In the genomic region with DNA sequence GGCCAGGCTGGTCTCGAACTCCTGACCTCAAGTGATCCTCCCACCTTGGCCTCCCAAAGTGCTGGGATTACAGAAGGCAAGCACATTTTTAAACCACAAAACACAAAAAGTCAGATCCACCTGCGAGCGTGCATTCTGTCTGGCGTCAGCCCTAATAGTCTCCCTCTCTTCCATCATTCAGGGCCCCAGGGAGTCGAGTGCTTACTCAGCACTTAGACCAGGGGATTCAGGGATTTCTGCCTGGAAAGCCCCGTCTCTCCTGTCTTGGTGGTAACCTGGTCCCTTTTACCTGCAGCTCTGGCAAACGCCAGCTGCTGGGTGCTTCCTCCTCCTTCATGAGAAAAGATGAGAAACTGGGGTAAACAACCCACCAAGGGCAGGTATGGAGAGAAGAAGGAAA, we compare ENCODE assay signal across 22 cellular contexts.
DNase-seq lines count a peak whose midpoint lies in the region; ATAC-seq, FAIRE-seq and TF ChIP-seq lines count a peak whose summit lies in the region.
"Had no signal": no experiment of that assay in that cellular context is flagged by ENCODE, and none has a peak within 500 bp of the region (broad histone marks: within the 10 kb centered on the region; RNA-seq: fewer than 3 reads in every experiment).

No MANE protein-coding gene starts in this region.

- intact Hi-C loops in HepG2 (cut with micrococcal nuclease; ENCODE audit: unreplicated experiment) (loop anchor here (5.0 kb wide), 1 partner anchor 133 kb away; no protein-coding TSS in a partner anchor), right lobe of liver (cut with DNase I) (no loop called here), Panc1 (cut with micrococcal nuclease; ENCODE audit: unreplicated experiment) (loop anchor here (10.0 kb wide), 1 partner anchor 121 kb away; no protein-coding TSS in a partner anchor)

- H3K4me3 ChIP-seq in HepG2 (replicated peaks in 1 of 3; ENCODE audit: insufficient read depth in 1 of 3, low read depth in 2 of 3, low read length in 3 of 3) (no peak overlapping the region), right lobe of liver (no peak overlapping the region), Panc1 (ENCODE audit: low read depth in 2 of 2, low read length in 2 of 2) (no peak overlapping the region)
- H3K4me3 ChIP-seq: BLaER1 treated with 17β-estradiol and CSF1 and Interleukin-3, amounts not matched to agents 10 nM and 100 nM; GM23338 had no signal

- CTCF ChIA-PET in HepG2 (lab: Yijun Ruan, JAX; ENCODE audit: low intra/inter-chr PET ratio, low total read pairs) (no interaction called here), Panc1 (lab: Charles Lee) (no interaction called here)

- 0 out of 5 replicates have a peak, but pooled peaks cover 0 to 1% of the 10 kb centered on the region in 2 experiments for H3K36me3 ChIP-seq in HepG2 (replicated peaks in 1 of 2; ENCODE audit: control insufficient read depth in 1 of 2, insufficient read depth in 2 of 2, low read length in 2 of 2)
- no peaks in the 10 kb centered on the region for H3K36me3 ChIP-seq in right lobe of liver
- no peaks in the 10 kb centered on the region for H3K36me3 ChIP-seq in Panc1 (ENCODE audit: control insufficient read depth, insufficient read depth, low read length)
- H3K36me3 ChIP-seq: BLaER1 treated with 17β-estradiol and CSF1 and Interleukin-3, amounts not matched to agents 10 nM and 100 nM had no signal

- no peak for ATAC-seq in HepG2
- ATAC-seq in right lobe of liver, result no peak
- ATAC-seq in Panc1, result no peak
- ATAC-seq: GM23338 had no signal

- H3K4me1 ChIP-seq in HepG2 (ENCODE audit: insufficient read depth, low read length) (peaks cover 72% of the 10 kb centered on the region), right lobe of liver (no peaks in the 10 kb centered on the region), Panc1 (ENCODE audit: control insufficient read depth, insufficient read depth, low read length) (peaks cover 88% of the 10 kb centered on the region)

- no peak overlapping the region for H3K27ac ChIP-seq in HepG2 (ENCODE audit: extremely low read length, insufficient read depth, low read length)
- H3K27ac ChIP-seq in right lobe of liver, result no peak overlapping the region
- H3K27ac ChIP-seq in Panc1 (ENCODE audit: low read length), result peak overlapping the region; percentile 73
- H3K27ac ChIP-seq: BLaER1 treated with 17β-estradiol and CSF1 and Interleukin-3, amounts not matched to agents 10 nM and 100 nM; HL-60 had no signal

- DNase-seq in HepG2 (ENCODE audit: low spot score) (no peak), right lobe of liver (no peak), Panc1 (ENCODE audit: low read depth, low spot score) (no peak), chondrocyte (ENCODE audit: low spot score) (peak; percentile 11), RPMI8226 (no peak), NCI-H1048 (lab: John Stamatoyannopoulos, UW) (no peak), NCI-H1694 treated with DMSO at 0.1 percent for 48 hours (lab: John Stamatoyannopoulos, UW) (no peak)
- DNase-seq: 8988T; CD4-positive, CD25-positive, alpha-beta regulatory T cell; CD8-positive, alpha-beta memory T cell; COR-L47; HCEC 1CT had no signal

- no peak overlapping the region for H3K9ac ChIP-seq in HepG2 (ENCODE audit: insufficient read depth, low read depth, low read length)
- H3K9ac ChIP-seq: BLaER1 treated with 17β-estradiol and CSF1 and Interleukin-3, amounts not matched to agents 10 nM and 100 nM had no signal

- H3K4me3 Mint-ChIP-seq in chondrocyte (ENCODE audit: unreplicated experiment), result no peak overlapping the region
- H3K4me3 Mint-ChIP-seq: B cell; CD4-positive, CD25-positive, alpha-beta regulatory T cell; CD8-positive, alpha-beta memory T cell; GM23338; IgD-negative memory B cell had no signal

- POLR2A ChIA-PET in HepG2 (lab: Yijun Ruan, JAX), result interaction anchor here (2.1 kb wide), 1 partner anchor 28 kb away, joined by 4 read pairs; no protein-coding TSS in a partner anchor
- POLR2A ChIA-PET in Panc1 (lab: Charles Lee), result no interaction called here

- no peaks in the 10 kb centered on the region for H3K9me3 Mint-ChIP-seq in chondrocyte (ENCODE audit: low read depth)
- H3K9me3 Mint-ChIP-seq: CD4-positive, CD25-positive, alpha-beta regulatory T cell; CD8-positive, alpha-beta memory T cell; GM23338; IgD-negative memory B cell had no signal

- no peak for TF ChIP-seq POLR2A in HepG2 (IDR thresholded peaks at IDR 0.05; ENCODE audit: insufficient read depth in 1 of 2, low read depth in 2 of 2, low read length in 2 of 2)
- TF ChIP-seq POLR2A in right lobe of liver (IDR thresholded peaks at IDR 0.05), result no peak

- H3K27me3 ChIP-seq in HepG2 (ENCODE audit: control insufficient read depth in 1 of 2, insufficient read depth in 2 of 2, low read length in 2 of 2) (no peaks in the 10 kb centered on the region), right lobe of liver (no peaks in the 10 kb centered on the region), Panc1 (ENCODE audit: control insufficient read depth, insufficient read depth, low read length) (no peaks in the 10 kb centered on the region)
- H3K27me3 ChIP-seq: BLaER1 treated with 17β-estradiol and CSF1 and Interleukin-3, amounts not matched to agents 10 nM and 100 nM had no signal

- no peak for TF ChIP-seq RAD21 in HepG2 (CRISPR knock-in tag; IDR thresholded peaks at IDR 0.05)

- H3K36me3 Mint-ChIP-seq in chondrocyte (ENCODE audit: low read depth), result peaks cover 1% of the 10 kb centered on the region
- H3K36me3 Mint-ChIP-seq: CD4-positive, CD25-positive, alpha-beta regulatory T cell; IgD-negative memory B cell had no signal

- no peaks in the 10 kb centered on the region for H3K9me3 ChIP-seq in HepG2 (ENCODE audit: low read length)
- H3K9me3 ChIP-seq in right lobe of liver, result no peaks in the 10 kb centered on the region
- H3K9me3 ChIP-seq in Panc1 (ENCODE audit: control insufficient read depth, insufficient read depth, low read depth, low read length), result no peaks in the 10 kb centered on the region
- H3K9me3 ChIP-seq: BLaER1 treated with 17β-estradiol and CSF1 and Interleukin-3, amounts not matched to agents 10 nM and 100 nM had no signal

- TF ChIP-seq CTCF in HepG2 (CRISPR knock-in tag; IDR thresholded peaks at IDR 0.05) (no peak), right lobe of liver (IDR thresholded peaks at IDR 0.05) (no peak), Panc1 (IDR thresholded peaks at IDR 0.05) (no peak), chondrocyte (IDR thresholded peaks at IDR 0.05) (no peak)

- TF ChIP-seq EP300 in HepG2 (IDR thresholded peaks at IDR 0.05; ENCODE audit: low read depth in 2 of 2, low read length in 2 of 2) (no peak), HepG2 (CRISPR knock-in tag; IDR thresholded peaks at IDR 0.05; ENCODE audit: borderline replicate concordance) (no peak)

- no peak overlapping the region for H3K27ac Mint-ChIP-seq in chondrocyte (ENCODE audit: unreplicated experiment)
- H3K27ac Mint-ChIP-seq: B cell, GM23338, IgD-negative memory B cell had no signal

- peaks cover 24% of the 10 kb centered on the region; the same call in 1 of the 2 replicates for H4K20me1 ChIP-seq in HepG2 (ENCODE audit: insufficient read depth, low read length)

- no peaks in the 10 kb centered on the region for H3K27me3 Mint-ChIP-seq in chondrocyte (ENCODE audit: low read depth)
- H3K27me3 Mint-ChIP-seq: B cell; CD4-positive, CD25-positive, alpha-beta regulatory T cell had no signal

- no peak overlapping the region for H3K4me2 ChIP-seq in HepG2 (ENCODE audit: low read depth, low read length)
- H3K4me2 ChIP-seq: BLaER1 treated with 17β-estradiol and CSF1 and Interleukin-3, amounts not matched to agents 10 nM and 100 nM; GM23338 had no signal

- 99% methylated on average over 7 of the region's 7 CpGs for WGBS in HepG2 (ENCODE audit: low lambda C conversion rate)
- WGBS in right lobe of liver (ENCODE audit: insufficient coverage, low coverage, low lambda C conversion rate, missing lambda C conversion rate), result 73% methylated on average over 6 of the region's 7 CpGs

- peaks cover 10% of the 10 kb centered on the region for H3K4me1 Mint-ChIP-seq in chondrocyte (ENCODE audit: low read depth)
- H3K4me1 Mint-ChIP-seq: B cell had no signal

- BruUV-seq in HepG2 (replicated peaks; lab: Mats Ljungman, UMichigan), result no TSS peak
- BruUV-seq in Panc1 (replicated peaks; lab: Mats Ljungman, UMichigan), result no TSS peak

- in situ Hi-C loops in HepG2 (cut with HindIII; ENCODE audit: extremely low pct_ligation_motif_present, low pct_unique_long_range_greater_than_20kb) (loop anchor here (5.0 to 25.0 kb wide), 3 partner anchors 93 to 531 kb away; partner anchors contain the start of gene SLC39A11), Panc1 (cut with HindIII; ENCODE audit: low pct_unique_long_range_greater_than_20kb, low sequenced_read_pairs) (no loop called here)

- peaks cover 91% of the 10 kb centered on the region for H3K79me2 ChIP-seq in HepG2 (ENCODE audit: insufficient read depth, low read length)

- H2AFZ ChIP-seq in HepG2 (ENCODE audit: low read length), result no peak overlapping the region
- H2AFZ ChIP-seq: GM23338 had no signal

- no peak for FAIRE-seq in HepG2 (lab: Jason Lieb, UNC)
- FAIRE-seq: D721Med, G401.6, GM12891, GM18507, H54 had no signal

TF ChIP-seq in HepG2, 621 proteins besides CTCF, POLR2A, EP300 and RAD21:
- TF ChIP-seq POLR2G (IDR thresholded peaks at IDR 0.05; ENCODE audit: low read depth, low read length) (no peak), MAFK (conservative IDR thresholded peaks at IDR 0.05 in 1 of 2, IDR thresholded peaks at IDR 0.05 in 1 of 2; ENCODE audit: low read length in 2 of 2) (peak; percentile 80 to 82), MAFF (IDR thresholded peaks at IDR 0.05; ENCODE audit: low read depth, low read length) (peak; percentile 74)

Comparison
In these comparisons a context has a peak if more than half of its experiments do, and no peak if none do; other contexts are left out.
1. intact Hi-C loops: an anchor here in HepG2 (5.0 kb wide) and Panc1 (10.0 kb wide); none called in right lobe of liver.